Comparison of ENCODE assay signal across 12 cellular contexts in the genomic region with DNA sequence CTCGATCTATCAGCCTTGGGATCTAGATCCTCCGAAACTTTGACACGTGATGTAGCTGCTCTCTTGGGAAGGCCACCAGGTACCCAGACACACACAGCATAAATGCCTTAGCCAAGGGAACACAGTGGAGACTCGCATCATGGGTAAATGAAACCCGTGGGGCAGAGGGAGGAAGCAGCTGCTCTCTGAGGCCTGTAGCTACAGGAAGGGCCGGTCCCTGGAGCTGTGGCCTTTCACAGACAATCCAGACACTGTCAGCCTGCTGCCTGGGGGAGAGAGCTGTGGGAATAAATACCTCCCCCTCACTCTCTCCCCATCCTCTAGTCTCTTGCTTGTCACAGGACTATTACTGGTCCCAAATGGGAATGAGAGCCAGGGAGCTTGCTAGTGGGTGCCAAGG.
"Had no signal": no experiment of that assay in that cellular context is flagged by ENCODE, and none has a peak within 500 bp of the region (broad histone marks: within the 10 kb centered on the region; RNA-seq: fewer than 3 reads in every experiment).

No MANE protein-coding gene starts in this region.

- H3K4me1 ChIP-seq: psoas muscle, sigmoid colon had no signal

- H3K4me3 ChIP-seq: psoas muscle, sigmoid colon had no signal

- H3K36me3 ChIP-seq: sigmoid colon had no signal

- DNase-seq: activated CD4-positive, alpha-beta T cell treated with anti-CD3 and anti-CD28 coated beads for 1 hour; activated CD4-positive, alpha-beta T cell treated with anti-CD3 and anti-CD28 coated beads, Interleukin-2, amount 50 U/mL, for 48 hours; activated naive CD4-positive, alpha-beta T cell treated with Interleukin-2 at 50 U/mL for 16 hours; cerebellar nuclear complex; effector memory CD4-positive, alpha-beta T cell; naive thymus-derived CD8-positive, alpha-beta T cell; psoas muscle; sigmoid colon; stimulated activated CD4-positive, alpha-beta T cell treated with anti-CD3 and anti-CD28 coated beads, Interleukin-1b, Interleukin-23, amount 100 ng/mL, for 48 hours had no signal

- H3K9me3 ChIP-seq: psoas muscle, sigmoid colon had no signal

- H3K27ac ChIP-seq: epithelial cell of prostate, psoas muscle, sigmoid colon had no signal

- H3K27me3 ChIP-seq: sigmoid colon had no signal

- ATAC-seq: activated T-helper 17 cell treated with anti-CD3 and anti-CD28 coated beads, Interleukin-2, amount 50 U/mL, for 72 hours; left lobe of liver; naive thymus-derived CD8-positive, alpha-beta T cell; psoas muscle had no signal
